ENCODE assay signal across 13 cellular contexts in genomic region chr5:81235287-81236072, GRCh38. TPM values are rescaled to one million over a fixed set of nuclear protein-coding genes. Genes with fewer than 3 reads are reported as not detected.
DNase-seq lines count a peak whose midpoint lies in the region; ATAC-seq lines count a peak whose summit lies in the region.
"Had no signal": no experiment of that assay in that cellular context is flagged by ENCODE, and none has a peak within 500 bp of the region (broad histone marks: within the 10 kb centered on the region; RNA-seq: fewer than 3 reads in every experiment).

No MANE protein-coding gene starts in this region.

- intact Hi-C loops in activated CD4-positive, alpha-beta memory T cell treated with anti-CD3 and anti-CD28 coated beads for 36 hours (cut with micrococcal nuclease): no loop called here

- no peaks in the 10 kb centered on the region for H3K9me3 ChIP-seq in KOPT-K1 (ENCODE audit: insufficient read depth, low read length, poor library complexity, severe bottlenecking)

- peak overlapping the region; percentile 77 for H3K27ac ChIP-seq in KOPT-K1 (ENCODE audit: low read depth, low read length, poor library complexity, severe bottlenecking)

- H3K4me3 Mint-ChIP-seq in activated CD4-positive, alpha-beta memory T cell treated with anti-CD3 and anti-CD28 coated beads for 36 hours: no peak overlapping the region
- H3K4me3 Mint-ChIP-seq: neural crest cell had no signal

- no peaks in the 10 kb centered on the region for H3K9me3 Mint-ChIP-seq in activated CD4-positive, alpha-beta memory T cell treated with anti-CD3 and anti-CD28 coated beads for 36 hours
- H3K9me3 Mint-ChIP-seq: neural crest cell had no signal

- peaks cover 17% of the 10 kb centered on the region for H3K4me1 Mint-ChIP-seq in activated CD4-positive, alpha-beta memory T cell treated with anti-CD3 and anti-CD28 coated beads for 36 hours (ENCODE audit: low read depth)

- no peaks in the 10 kb centered on the region for H3K27me3 Mint-ChIP-seq in activated CD4-positive, alpha-beta memory T cell treated with anti-CD3 and anti-CD28 coated beads for 36 hours

- POLR2A ChIA-PET in activated CD4-positive, alpha-beta memory T cell treated with anti-CD3 and anti-CD28 coated beads for 36 hours (lab: Charles Lee): no interaction called here

- ATAC-seq in GM21381 (IDR thresholded peaks at IDR 0.05; ENCODE audit: unreplicated experiment): no peak
- ATAC-seq: stimulated activated naive CD8-positive, alpha-beta T cell treated with anti-CD3 and anti-CD28 coated beads, Interleukin-15, Interleukin-2, amounts not matched to agents 100 U/mL and 50 U/mL, for 24 hours had no signal

- CTCF ChIA-PET in activated CD4-positive, alpha-beta memory T cell treated with anti-CD3 and anti-CD28 coated beads for 36 hours (lab: Charles Lee): interaction anchor here (1.0 kb wide), 1 partner anchor 66 kb away, joined by 3 read pairs; the partner anchor contains the start of gene ZCCHC9

- H3K36me3 Mint-ChIP-seq in activated CD4-positive, alpha-beta memory T cell treated with anti-CD3 and anti-CD28 coated beads for 36 hours: no peaks in the 10 kb centered on the region

- peak; percentile 82 for DNase-seq in cerebellar cortex (ENCODE audit: low spot score)
- DNase-seq in inferior parietal cortex (ENCODE audit: extremely low spot score): peak; percentile 51
- peak; percentile 52 for DNase-seq in superior temporal gyrus (ENCODE audit: extremely low spot score)
- no peak for DNase-seq in activated CD4-positive, alpha-beta memory T cell treated with anti-CD3 and anti-CD28 coated beads for 36 hours
- no peak for DNase-seq in NCI-H748 treated with DMSO at 0.1 percent for 48 hours (lab: John Stamatoyannopoulos, UW)
- DNase-seq: activated CD4-positive, alpha-beta T cell treated with anti-CD3 and anti-CD28 coated beads, Interleukin-2, amount 50 U/mL, for 4 hours; mammary epithelial cell; NCI-H2081 treated with DMSO at 0.1 percent for 48 hours; stimulated activated naive CD8-positive, alpha-beta T cell treated with anti-CD3 and anti-CD28 coated beads, Interleukin-15, Interleukin-2, amounts not matched to agents 100 U/mL and 50 U/mL, for 24 hours; T1000 had no signal

- no peak overlapping the region for H3K27ac Mint-ChIP-seq in activated CD4-positive, alpha-beta memory T cell treated with anti-CD3 and anti-CD28 coated beads for 36 hours

- no peaks in the 10 kb centered on the region for H3K36me3 ChIP-seq in KOPT-K1 (ENCODE audit: insufficient read depth, low read length)

RNA-seq across cellular contexts. Expression of gene CKMT2, which starts 2.4 kb away (rescaled TPM):
- total RNA-seq in activated CD4-positive, alpha-beta memory T cell treated with anti-CD3 and anti-CD28 coated beads for 36 hours: not detected
- total RNA-seq: neural crest cell had no signal

Comparison
In these comparisons a context has a peak if more than half of its experiments do, and no peak if none do; other contexts are left out.
1. DNase-seq: peak in cerebellar cortex (single experiment), inferior parietal cortex (single experiment) and superior temporal gyrus (single experiment); none in activated CD4-positive, alpha-beta memory T cell treated with anti-CD3 and anti-CD28 coated beads for 36 hours (single experiment) and NCI-H748 treated with DMSO at 0.1 percent for 48 hours (single experiment).